Comparison of ENCODE assay signal across 19 cellular contexts in the genomic region with DNA sequence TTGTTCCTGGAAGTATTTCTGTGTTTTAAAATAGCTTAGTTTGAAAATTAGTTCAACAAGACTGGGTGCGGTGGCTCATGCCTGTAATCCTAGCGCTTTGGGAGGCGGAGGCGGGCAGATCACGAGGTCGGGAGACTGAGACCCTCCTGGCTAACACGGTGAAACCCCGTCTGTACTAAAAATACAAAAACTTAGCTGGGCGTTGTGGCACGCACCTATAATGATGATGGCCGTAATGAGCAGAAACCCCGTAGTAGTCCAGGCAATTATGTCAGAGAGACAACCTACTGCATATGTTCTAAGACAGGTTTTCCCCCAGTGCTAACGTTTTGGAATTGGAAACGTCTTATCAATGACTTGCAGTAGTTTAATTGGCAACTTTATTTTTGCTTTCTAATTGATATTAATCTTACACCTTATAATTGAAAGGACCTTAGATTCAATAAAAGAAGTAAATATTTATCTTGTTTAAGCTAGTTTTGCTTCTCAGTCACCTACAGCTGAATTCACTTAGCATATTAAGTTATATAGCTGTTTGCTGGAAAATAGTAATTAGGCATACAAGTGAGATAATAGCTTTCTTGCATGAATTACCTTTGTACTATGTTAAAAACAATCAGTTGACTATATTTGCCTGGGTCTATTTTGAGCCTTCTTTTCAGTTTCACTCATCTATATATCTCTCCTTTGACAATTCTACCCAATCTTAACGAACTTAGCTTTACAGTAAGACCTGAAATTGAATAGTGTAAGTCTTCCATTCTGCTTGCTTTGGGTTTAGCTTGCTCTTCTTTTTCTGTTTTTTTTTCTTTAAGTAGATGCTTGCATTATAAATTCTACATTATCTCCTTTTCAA. TPM values are rescaled to one million over a fixed set of nuclear protein-coding genes. Genes with fewer than 3 reads are reported as not detected.
DNase-seq lines count a peak whose midpoint lies in the region; ATAC-seq, FAIRE-seq and TF ChIP-seq lines count a peak whose summit lies in the region.
"Had no signal": no experiment of that assay in that cellular context is flagged by ENCODE, and none has a peak within 500 bp of the region (broad histone marks: within the 10 kb centered on the region; RNA-seq: fewer than 3 reads in every experiment).

No MANE protein-coding gene starts in this region.

- H3K9me2 ChIP-seq in DOHH2 (replicated peaks; ENCODE audit: control insufficient read depth, low read length): no peaks in the 10 kb centered on the region
- H3K9me2 ChIP-seq: SK-N-SH had no signal

- no peak for TF ChIP-seq CTCF in DOHH2 (IDR thresholded peaks at IDR 0.05; ENCODE audit: low read depth, low read length, poor library complexity, severe bottlenecking)
- no peak for TF ChIP-seq CTCF in GM12878 (IDR thresholded peaks at IDR 0.05 in 2 of 3, conservative IDR thresholded peaks at IDR 0.05 in 1 of 3; ENCODE audit: control insufficient read depth in 2 of 3, extremely low read depth in 1 of 3, insufficient read depth in 1 of 3, low read depth in 3 of 3, low read length in 3 of 3)
- no peak for TF ChIP-seq CTCF in Peyer's patch (IDR thresholded peaks at IDR 0.05)

- H3K79me2 ChIP-seq in DOHH2 (ENCODE audit: control insufficient read depth, low read length) (peaks cover 5% of the 10 kb centered on the region; the same call in 1 of the 2 replicates), GM12878 (ENCODE audit: control insufficient read depth, insufficient read depth, low read length) (peaks cover 46% of the 10 kb centered on the region)

- H3K4me2 ChIP-seq in DOHH2 (ENCODE audit: low read length): peak overlapping the region; percentile 51
- peak overlapping the region; percentile 3 for H3K4me2 ChIP-seq in GM12878 (ENCODE audit: control insufficient read depth, insufficient read depth)
- H3K4me2 ChIP-seq: SK-N-SH had no signal

- no TSS peak for BruUV-seq in GM12878 (replicated peaks; lab: Mats Ljungman, UMichigan)

- H3K9ac ChIP-seq in GM12878 (ENCODE audit: control insufficient read depth, insufficient read depth, low read length): no peak overlapping the region
- H3K9ac ChIP-seq: SK-N-SH had no signal

- SMC1A ChIA-PET in GM12878 (lab: Charles Lee; ENCODE audit: uncharacterized antibody, unreplicated experiment): interaction anchor here (0.6 to 1.7 kb wide), 14 partner anchors 8 to 659 kb away, joined by 3 to 11 read pairs (median 4); partner anchors contain the start of gene CLEC2D

- peak; percentile 25 for ATAC-seq in HG03565 (IDR thresholded peaks at IDR 0.05; ENCODE audit: unreplicated experiment)
- ATAC-seq in GM12878: peak; percentile 67
- ATAC-seq in GM18868 (IDR thresholded peaks at IDR 0.05; ENCODE audit: unreplicated experiment): no peak
- no peak for ATAC-seq in HG03378 (IDR thresholded peaks at IDR 0.05; ENCODE audit: unreplicated experiment)
- no peak for ATAC-seq in HG02885 (IDR thresholded peaks at IDR 0.05; ENCODE audit: poor library complexity, unreplicated experiment)
- ATAC-seq: HCT116 had no signal

- POLR2A ChIA-PET in GM12878 (lab: Charles Lee): interaction anchor here (0.6 to 1.5 kb wide), 4 partner anchors 26 to 117 kb away, joined by 3 read pairs; no protein-coding TSS in a partner anchor

- WGBS in GM12878 (ENCODE audit: insufficient coverage, insufficient replicate concordance, low lambda C conversion rate, missing lambda C conversion rate): 36% methylated on average over 15 of the region's 15 CpGs

- H3K4me1 ChIP-seq in DOHH2 (ENCODE audit: control insufficient read depth, low read length) (peaks cover 100% of the 10 kb centered on the region), GM12878 (ENCODE audit: control insufficient read depth, insufficient read depth, low read length) (peaks cover 80% of the 10 kb centered on the region), Peyer's patch (peaks cover 0 to 4% (median 0%) of the 10 kb centered on the region in 4 donors)

- peak overlapping the region; percentile 36 for H3K27ac ChIP-seq in DOHH2 (ENCODE audit: low read depth, low read length)
- peak overlapping the region; percentile 29; the same call in 1 of the 2 replicates for H3K27ac ChIP-seq in GM12878 (ENCODE audit: control insufficient read depth, insufficient read depth)
- peak overlapping the region in 1 of 4 donors; percentile 66 for H3K27ac ChIP-seq in Peyer's patch

- H4K20me1 ChIP-seq in DOHH2 (ENCODE audit: control insufficient read depth, insufficient read depth, low read depth, low read length): no peaks in the 10 kb centered on the region
- no peaks in the 10 kb centered on the region for H4K20me1 ChIP-seq in GM12878 (ENCODE audit: control insufficient read depth, insufficient read depth)

- H3K9me3 ChIP-seq in DOHH2 (ENCODE audit: control insufficient read depth, insufficient read depth, low read length) (no peaks in the 10 kb centered on the region), GM12878 (replicated peaks; ENCODE audit: control insufficient read depth, insufficient read depth, low read length) (no peaks in the 10 kb centered on the region), Peyer's patch (no peaks in the 10 kb centered on the region)
- H3K9me3 ChIP-seq: SK-N-SH had no signal

- H3F3A ChIP-seq in DOHH2 (ENCODE audit: control insufficient read depth, insufficient read depth): peaks cover 16% of the 10 kb centered on the region

- TF ChIP-seq RAD21 in GM12878 (IDR thresholded peaks at IDR 0.05; ENCODE audit: insufficient read depth, low read depth, low read length): no peak

- peak; percentile 76 for FAIRE-seq in GM12878 (lab: Jason Lieb, UNC)

- DNase-seq in GM12878 (ENCODE audit: low read depth, low spot score) (no peak), Peyer's patch (no peak)
- DNase-seq: C1 segment of cervical spinal cord, DMS 273 treated with DMSO at 0.1 percent for 48 hours, NCI-H1048, NCI-H345, NCI-H526 treated with DMSO at 0.1 percent for 48 hours, Right ventricle myocardium superior, SK-N-SH, T-helper 1 cell had no signal

- intact Hi-C loops in GM12878 (cut with micrococcal nuclease; ENCODE audit: unreplicated experiment): loop anchor here (10.0 kb wide), 1 partner anchor 352 kb away; no protein-coding TSS in a partner anchor

- H3K36me3 ChIP-seq in DOHH2 (ENCODE audit: control insufficient read depth, low read length): peaks cover 32% of the 10 kb centered on the region
- H3K36me3 ChIP-seq in GM12878 (ENCODE audit: control insufficient read depth in 2 of 2, insufficient read depth in 2 of 2, low read length in 1 of 2): peaks cover 0 to 7% of the 10 kb centered on the region in 2 experiments; a peak in 2 of 4 replicates
- H3K36me3 ChIP-seq in Peyer's patch: no peaks in the 10 kb centered on the region

- TF ChIP-seq POLR2A in GM19099 (IDR thresholded peaks at IDR 0.05; ENCODE audit: extremely low read depth, insufficient read length, low read depth) (peak; percentile 13), GM12878 (IDR thresholded peaks at IDR 0.05; ENCODE audit: low read depth, low read length) (no peak), Peyer's patch (IDR thresholded peaks at IDR 0.05) (no peak)

- no peaks in the 10 kb centered on the region for H3K27me3 ChIP-seq in DOHH2 (ENCODE audit: control insufficient read depth, low read length)
- H3K27me3 ChIP-seq in GM12878 (replicated peaks in 1 of 2; ENCODE audit: control insufficient read depth in 2 of 2, insufficient read depth in 2 of 2, low read length in 1 of 2): no peaks in the 10 kb centered on the region
- no peaks in the 10 kb centered on the region for H3K27me3 ChIP-seq in Peyer's patch

- CTCF ChIA-PET in GM12878 (lab: Yijun Ruan, JAX): interaction anchor here (0.8 to 2.1 kb wide), 11 partner anchors 8 to 98 kb away, joined by 3 to 18 read pairs (median 3); partner anchors contain the start of gene CLEC2D

- peak overlapping the region; percentile 6 for H3K4me3 ChIP-seq in DOHH2 (ENCODE audit: low read length)
- H3K4me3 ChIP-seq in GM12878: no peak overlapping the region
- no peak overlapping the region for H3K4me3 ChIP-seq in Peyer's patch

- TF ChIP-seq EP300 in GM12878 (IDR thresholded peaks at IDR 0.05; ENCODE audit: borderline replicate concordance in 1 of 2, control insufficient read depth in 1 of 2, low read depth in 2 of 2, low read length in 2 of 2): peak in 1 of 2 experiments; percentile 24; a peak in 1 of 4 replicates

- RAD21 ChIA-PET in GM12878 (lab: Charles Lee; ENCODE audit: unreplicated experiment): interaction anchor here (0.6 to 2.9 kb wide), 10 partner anchors 9 to 447 kb away, joined by 3 to 18 read pairs (median 4); partner anchors contain the start of genes CD69 and CLEC2D

- in situ Hi-C loops in GM12878 (cut with MboI): no loop called here

- H2AFZ ChIP-seq in GM12878 (ENCODE audit: control insufficient read depth, low read depth, low read length): no peak overlapping the region

RNA-seq across cellular contexts. Expression of gene CLECL1, which starts 15.6 kb away (rescaled TPM):
- 0.92 and 0.98 TPM in 2 replicates for total RNA-seq in GM12878 (2013; cell fraction: nucleolus; rRNA removed)
- total RNA-seq in GM12878 (2014; rRNA removed) (25.0 and 25.9 TPM in 2 replicates), GM12878 (2014; rRNA removed; fragmentation: Illumina TruSeq; extraction: Trizol) (43.7 and 44.2 TPM in 2 replicates), GM12878 (2021) (29.0 and 33.6 TPM in 2 replicates), Peyer's patch (1 to 10 TPM in 2 of 4 donors, not detected in 2; 4.1 to 4.2 TPM)
- polyA plus RNA-seq in GM12878 (2011; ENCODE audit: low read depth): 95.5 TPM
- polyA plus RNA-seq in GM12878 (2011; rRNA removed) (4.6 and 7.9 TPM in 2 replicates), GM12878 (2014; fragmentation: Illumina TruSeq; extraction: Trizol) (48.6 and 53.9 TPM in 2 replicates), GM12878 (2014; fragmentation: Nextera tagmentation; extraction: Ambion mirVana) (10 to 100 TPM; 53.3 to 56.5 TPM), GM12878 (2014; rRNA removed) (35.7 and 37.8 TPM in 2 replicates), GM12878 (2016; fragmentation: Nextera tagmentation; extraction: Ambion mirVana) (10 to 100 TPM; 50.9 to 52.9 TPM)
- 1.9 and 2.1 TPM in 2 replicates for polyA plus RNA-seq in GM12878 (2011; cell fraction: cytosol; rRNA removed)
- polyA plus RNA-seq in GM12878 (2011; cell fraction: nucleus; rRNA removed): 1.6 and 3.5 TPM in 2 replicates
- polyA plus RNA-seq in GM12878 (2012): 87.0 and 87.9 TPM in 2 replicates
- polyA minus RNA-seq in GM12878 (2011; rRNA and poly(A)+ RNA removed): 0.88 and 2.4 TPM in 2 replicates
- 2.4 TPM in 1 of 2 replicates, not detected in the other for polyA minus RNA-seq in GM12878 (2011; cell fraction: cytosol; rRNA and poly(A)+ RNA removed)
- polyA minus RNA-seq in GM12878 (2011; cell fraction: nucleus; rRNA and poly(A)+ RNA removed): 1.8 and 3.0 TPM in 2 replicates
- total RNA-seq: A172, HT1080, Right ventricle myocardium superior had no signal
- polyA plus RNA-seq: SK-N-SH had no signal

RNA-seq across cellular contexts. Expression of gene CD69, which starts 43.4 kb away (rescaled TPM):
- total RNA-seq in GM12878 (2013; cell fraction: nucleolus; rRNA removed): 224 and 241 TPM in 2 replicates
- total RNA-seq in GM12878 (2014; rRNA removed): 15.0 and 23.3 TPM in 2 replicates
- total RNA-seq in GM12878 (2014; rRNA removed; fragmentation: Illumina TruSeq; extraction: Trizol): 18.2 and 21.8 TPM in 2 replicates
- 10.8 and 12.4 TPM in 2 replicates for total RNA-seq in GM12878 (2021)
- 20.1 TPM for polyA plus RNA-seq in GM12878 (2011; ENCODE audit: low read depth)
- polyA plus RNA-seq in GM12878 (2011; rRNA removed): 156 and 338 TPM in 2 replicates
- polyA plus RNA-seq in GM12878 (2011; cell fraction: cytosol; rRNA removed): 40.2 and 51.7 TPM in 2 replicates
- 75.4 and 142 TPM in 2 replicates for polyA plus RNA-seq in GM12878 (2011; cell fraction: nucleus; rRNA removed)
- 23.3 and 64.7 TPM in 2 replicates for polyA plus RNA-seq in GM12878 (2012)
- polyA plus RNA-seq in GM12878 (2014; fragmentation: Illumina TruSeq; extraction: Trizol): 10.3 and 22.3 TPM in 2 replicates
- polyA plus RNA-seq in GM12878 (2014; fragmentation: Nextera tagmentation; extraction: Ambion mirVana): 10 to 100 TPM; 32.9 to 55.7 TPM
- 7.9 and 15.0 TPM in 2 replicates for polyA plus RNA-seq in GM12878 (2014; rRNA removed)
- polyA plus RNA-seq in GM12878 (2016; fragmentation: Nextera tagmentation; extraction: Ambion mirVana): 1 to 10 TPM; 7.3 to 8.0 TPM
- polyA minus RNA-seq in GM12878 (2011; rRNA and poly(A)+ RNA removed): 172 and 240 TPM in 2 replicates
- 37.4 and 42.2 TPM in 2 replicates for polyA minus RNA-seq in GM12878 (2011; cell fraction: cytosol; rRNA and poly(A)+ RNA removed)
- polyA minus RNA-seq in GM12878 (2011; cell fraction: nucleus; rRNA and poly(A)+ RNA removed): 166 and 176 TPM in 2 replicates
- 10 to 100 TPM in 1 of 4 donors, 1 to 10 TPM in 3; 4.4 to 83.3 (median 9.1) TPM for total RNA-seq in Peyer's patch
- total RNA-seq: A172 had no signal
- polyA plus RNA-seq: SK-N-SH had no signal

RNA-seq across cellular contexts. Expression of gene CLEC2D, which starts 47.8 kb away (rescaled TPM):
- 3.9 and 5.2 TPM in 2 replicates for total RNA-seq in GM12878 (2013; cell fraction: nucleolus; rRNA removed)
- total RNA-seq in GM12878 (2014; rRNA removed): 14.9 and 16.1 TPM in 2 replicates
- 14.4 and 16.2 TPM in 2 replicates for total RNA-seq in GM12878 (2014; rRNA removed; fragmentation: Illumina TruSeq; extraction: Trizol)
- total RNA-seq in GM12878 (2021): 15.4 and 15.5 TPM in 2 replicates
- 121 TPM for polyA plus RNA-seq in GM12878 (2011; ENCODE audit: low read depth)
- polyA plus RNA-seq in GM12878 (2011; rRNA removed): 4.6 and 6.2 TPM in 2 replicates
- 1.0 and 1.9 TPM in 2 replicates for polyA plus RNA-seq in GM12878 (2011; cell fraction: cytosol; rRNA removed)
- 4.2 and 4.5 TPM in 2 replicates for polyA plus RNA-seq in GM12878 (2011; cell fraction: nucleus; rRNA removed)
- 76.6 and 111 TPM in 2 replicates for polyA plus RNA-seq in GM12878 (2012)
- polyA plus RNA-seq in GM12878 (2014; fragmentation: Illumina TruSeq; extraction: Trizol): 16.5 and 29.1 TPM in 2 replicates
- 10 to 100 TPM; 29.8 TPM for polyA plus RNA-seq in GM12878 (2014; fragmentation: Nextera tagmentation; extraction: Ambion mirVana)
- polyA plus RNA-seq in GM12878 (2014; rRNA removed): 14.8 and 14.9 TPM in 2 replicates
- polyA plus RNA-seq in GM12878 (2016; fragmentation: Nextera tagmentation; extraction: Ambion mirVana): 10 to 100 TPM; 25.4 to 27.5 TPM
- 3.1 and 3.8 TPM in 2 replicates for polyA minus RNA-seq in GM12878 (2011; rRNA and poly(A)+ RNA removed)
- polyA minus RNA-seq in GM12878 (2011; cell fraction: cytosol; rRNA and poly(A)+ RNA removed): 1.4 and 1.5 TPM in 2 replicates
- 1.3 and 3.0 TPM in 2 replicates for polyA minus RNA-seq in GM12878 (2011; cell fraction: nucleus; rRNA and poly(A)+ RNA removed)
- 100 to 1,000 TPM in 1 of 4 donors, 10 to 100 TPM in 1, 1 to 10 TPM in 2; 6.4 to 140 (median 12.1) TPM for total RNA-seq in Peyer's patch

Comparison
In these comparisons a context has a peak if more than half of its experiments do, and no peak if none do; other contexts are left out.
1. ATAC-seq: peak in HG03565 (single experiment) and GM12878 (single experiment); none in GM18868 (single experiment), HG03378 (single experiment) and HG02885 (single experiment).